Comparison of ENCODE assay signal across 11 cellular contexts in genomic region chr19:10110076-10110971, GRCh38. TPM values are rescaled to one million over a fixed set of nuclear protein-coding genes. Genes with fewer than 3 reads are reported as not detected.
A peak's percentile ranks its signal among the peaks of the same experiment; 100 is the strongest.
DNase-seq lines count a peak whose midpoint lies in the region; ATAC-seq lines count a peak whose summit lies in the region.
"Had no signal": no experiment of that assay in that cellular context is flagged by ENCODE, and none has a peak within 500 bp of the region (broad histone marks: within the 10 kb centered on the region; RNA-seq: fewer than 3 reads in every experiment).

No MANE protein-coding gene starts in this region.

- peaks cover 68% of the 10 kb centered on the region for H3K4me1 Mint-ChIP-seq in activated naive CD4-positive, alpha-beta T cell treated with anti-CD3 and anti-CD28 coated beads, Interleukin-2, amount 10 ng/mL, durations not matched to agents 7 days and 5 days
- H3K4me1 Mint-ChIP-seq in activated T-cell treated with anti-CD3 and anti-CD28 coated beads, Interleukin-2, amount 50 U/mL, for 72 hours (ENCODE audit: low read depth) = peaks cover 69% of the 10 kb centered on the region
- H3K4me1 Mint-ChIP-seq in stimulated activated memory B cell treated with anti-CD40 and anti-IgM and Interleukin-4, amounts not matched to agents 10 μg/mL and 1 μg/mL and 100 μg/mL, for 72 hours = peaks cover 84% of the 10 kb centered on the region

- no peaks in the 10 kb centered on the region for H3K27me3 Mint-ChIP-seq in activated naive CD4-positive, alpha-beta T cell treated with anti-CD3 and anti-CD28 coated beads, Interleukin-2, amount 10 ng/mL, durations not matched to agents 7 days and 5 days
- no peaks in the 10 kb centered on the region for H3K27me3 Mint-ChIP-seq in activated T-cell treated with anti-CD3 and anti-CD28 coated beads, Interleukin-2, amount 50 U/mL, for 72 hours (ENCODE audit: low read depth)
- no peaks in the 10 kb centered on the region for H3K27me3 Mint-ChIP-seq in stimulated activated memory B cell treated with anti-CD40 and anti-IgM and Interleukin-4, amounts not matched to agents 10 μg/mL and 1 μg/mL and 100 μg/mL, for 72 hours

- no peak for ATAC-seq in activated T-cell treated with anti-CD3 and anti-CD28 coated beads, Interleukin-2, amount 50 U/mL, for 72 hours (replicated peaks in 1 of 2)
- no peak for ATAC-seq in stimulated activated memory B cell treated with anti-CD40 and anti-IgM and Interleukin-4, amounts not matched to agents 10 μg/mL and 1 μg/mL and 100 μg/mL, for 72 hours
- ATAC-seq in esophagus mucosa = no peak
- ATAC-seq: body of pancreas had no signal

- DNase-seq in activated naive CD4-positive, alpha-beta T cell treated with anti-CD3 and anti-CD28 coated beads, Interleukin-2, amount 10 ng/mL, durations not matched to agents 7 days and 5 days = no peak
- DNase-seq in activated naive CD4-positive, alpha-beta T cell treated with anti-CD3 and anti-CD28 coated beads, Interleukin-2, amount 50 U/mL, for 16 hours = no peak
- DNase-seq in activated T-cell treated with anti-CD3 and anti-CD28 coated beads, Interleukin-2, amount 50 U/mL, for 72 hours = no peak
- no peak for DNase-seq in SK-N-DZ (ENCODE audit: low spot score)
- DNase-seq: NCI-H1436, NCI-H748 treated with DMSO at 0.1 percent for 48 hours, stomach had no signal

- H3K4me3 Mint-ChIP-seq in activated naive CD4-positive, alpha-beta T cell treated with anti-CD3 and anti-CD28 coated beads, Interleukin-2, amount 10 ng/mL, durations not matched to agents 7 days and 5 days = no peak overlapping the region
- H3K4me3 Mint-ChIP-seq in activated T-cell treated with anti-CD3 and anti-CD28 coated beads, Interleukin-2, amount 50 U/mL, for 72 hours = peak overlapping the region; percentile 63 to 75
- H3K4me3 Mint-ChIP-seq in stimulated activated memory B cell treated with anti-CD40 and anti-IgM and Interleukin-4, amounts not matched to agents 10 μg/mL and 1 μg/mL and 100 μg/mL, for 72 hours = peak overlapping the region; percentile 86

- H3K27ac Mint-ChIP-seq in activated naive CD4-positive, alpha-beta T cell treated with anti-CD3 and anti-CD28 coated beads, Interleukin-2, amount 10 ng/mL, durations not matched to agents 7 days and 5 days = peak overlapping the region; percentile 78
- peak overlapping the region; percentile 24 for H3K27ac Mint-ChIP-seq in activated T-cell treated with anti-CD3 and anti-CD28 coated beads, Interleukin-2, amount 50 U/mL, for 72 hours
- peak overlapping the region; percentile 91 for H3K27ac Mint-ChIP-seq in stimulated activated memory B cell treated with anti-CD40 and anti-IgM and Interleukin-4, amounts not matched to agents 10 μg/mL and 1 μg/mL and 100 μg/mL, for 72 hours

- no peaks in the 10 kb centered on the region for H3K9me3 Mint-ChIP-seq in activated naive CD4-positive, alpha-beta T cell treated with anti-CD3 and anti-CD28 coated beads, Interleukin-2, amount 10 ng/mL, durations not matched to agents 7 days and 5 days
- no peaks in the 10 kb centered on the region for H3K9me3 Mint-ChIP-seq in activated T-cell treated with anti-CD3 and anti-CD28 coated beads, Interleukin-2, amount 50 U/mL, for 72 hours
- H3K9me3 Mint-ChIP-seq in stimulated activated memory B cell treated with anti-CD40 and anti-IgM and Interleukin-4, amounts not matched to agents 10 μg/mL and 1 μg/mL and 100 μg/mL, for 72 hours = no peaks in the 10 kb centered on the region

- H3K36me3 Mint-ChIP-seq in activated naive CD4-positive, alpha-beta T cell treated with anti-CD3 and anti-CD28 coated beads, Interleukin-2, amount 10 ng/mL, durations not matched to agents 7 days and 5 days = peaks cover 54% of the 10 kb centered on the region
- H3K36me3 Mint-ChIP-seq in activated T-cell treated with anti-CD3 and anti-CD28 coated beads, Interleukin-2, amount 50 U/mL, for 72 hours (ENCODE audit: insufficient read depth in 2 of 2) = peaks cover 8 to 27% of the 10 kb centered on the region in 2 donors
- H3K36me3 Mint-ChIP-seq in stimulated activated memory B cell treated with anti-CD40 and anti-IgM and Interleukin-4, amounts not matched to agents 10 μg/mL and 1 μg/mL and 100 μg/mL, for 72 hours = peaks cover 80% of the 10 kb centered on the region

- CTCF ChIA-PET in activated naive CD4-positive, alpha-beta T cell treated with anti-CD3 and anti-CD28 coated beads, Interleukin-2, amount 10 ng/mL, durations not matched to agents 7 days and 5 days (lab: Charles Lee) = no interaction called here

RNA-seq across cellular contexts. Expression of gene P2RY11, which starts 1.2 kb away (rescaled TPM):
- 10 to 100 TPM; 65.4 to 73.9 TPM for total RNA-seq in activated T-cell treated with anti-CD3 and anti-CD28 coated beads, Interleukin-2, amount 50 U/mL, for 72 hours
- 4.8 TPM for total RNA-seq in esophagus mucosa
- 6.8 and 7.0 TPM in 2 replicates for polyA plus RNA-seq in SK-N-DZ (2014; cell fraction: cytosol; rRNA removed)
- polyA plus RNA-seq in SK-N-DZ (2014; cell fraction: nucleus; rRNA removed) = 10.6 and 15.3 TPM in 2 replicates

RNA-seq across cellular contexts. Expression of gene PPAN, which starts 4.2 kb away (rescaled TPM):
- total RNA-seq in activated T-cell treated with anti-CD3 and anti-CD28 coated beads, Interleukin-2, amount 50 U/mL, for 72 hours = 100 to 1,000 TPM; 106 to 117 TPM
- 32.3 TPM for total RNA-seq in esophagus mucosa
- 28.8 and 48.3 TPM in 2 replicates for polyA plus RNA-seq in SK-N-DZ (2014; cell fraction: cytosol; rRNA removed)
- 62.7 and 64.6 TPM in 2 replicates for polyA plus RNA-seq in SK-N-DZ (2014; cell fraction: nucleus; rRNA removed)

RNA-seq across cellular contexts. Expression of gene ANGPTL6, which starts 7.8 kb away (rescaled TPM):
- 10 to 100 TPM; 13.2 to 17.6 TPM for total RNA-seq in activated T-cell treated with anti-CD3 and anti-CD28 coated beads, Interleukin-2, amount 50 U/mL, for 72 hours
- total RNA-seq in esophagus mucosa = not detected
- 1.4 and 1.7 TPM in 2 replicates for polyA plus RNA-seq in SK-N-DZ (2014; cell fraction: cytosol; rRNA removed)
- 0.69 and 2.2 TPM in 2 replicates for polyA plus RNA-seq in SK-N-DZ (2014; cell fraction: nucleus; rRNA removed)
- total RNA-seq: body of pancreas, endothelial cell of umbilical vein had no signal

RNA-seq across cellular contexts. Expression of gene EIF3G, which starts 9.4 kb away (rescaled TPM):
- 100 to 1,000 TPM; 277 to 278 TPM for total RNA-seq in activated T-cell treated with anti-CD3 and anti-CD28 coated beads, Interleukin-2, amount 50 U/mL, for 72 hours
- 166 TPM for total RNA-seq in esophagus mucosa
- polyA plus RNA-seq in SK-N-DZ (2014; cell fraction: cytosol; rRNA removed) = 365 and 372 TPM in 2 replicates
- 512 and 650 TPM in 2 replicates for polyA plus RNA-seq in SK-N-DZ (2014; cell fraction: nucleus; rRNA removed)

RNA-seq across cellular contexts. Expression of gene SHFL, which starts 24.2 kb away (rescaled TPM):
- 10 to 100 TPM; 55.0 to 70.4 TPM for total RNA-seq in activated T-cell treated with anti-CD3 and anti-CD28 coated beads, Interleukin-2, amount 50 U/mL, for 72 hours
- 11.1 TPM for total RNA-seq in esophagus mucosa
- polyA plus RNA-seq in SK-N-DZ (2014; cell fraction: cytosol; rRNA removed) = 0.09 and 0.47 TPM in 2 replicates
- polyA plus RNA-seq in SK-N-DZ (2014; cell fraction: nucleus; rRNA removed) = 1.4 and 1.6 TPM in 2 replicates

Comparison
In these comparisons a context has a peak if more than half of its experiments do, and no peak if none do; other contexts are left out.
1. H3K27ac Mint-ChIP-seq: peak in every context shown above with its lines; median percentile 91 in stimulated activated memory B cell treated with anti-CD40 and anti-IgM and Interleukin-4, amounts not matched to agents 10 μg/mL and 1 μg/mL and 100 μg/mL, for 72 hours; 78 in activated naive CD4-positive, alpha-beta T cell treated with anti-CD3 and anti-CD28 coated beads, Interleukin-2, amount 10 ng/mL, durations not matched to agents 7 days and 5 days; 24 in activated T-cell treated with anti-CD3 and anti-CD28 coated beads, Interleukin-2, amount 50 U/mL, for 72 hours.
2. RNA of gene P2RY11, which starts 1.2 kb away (total RNA-seq): 65.4 to 73.9 TPM in activated T-cell treated with anti-CD3 and anti-CD28 coated beads, Interleukin-2, amount 50 U/mL, for 72 hours; 4.8 TPM in esophagus mucosa (single experiment); every median in the first group is over 10 times any median in the second.
3. RNA of gene ANGPTL6, which starts 7.8 kb away (total RNA-seq): 13.2 to 17.6 TPM in activated T-cell treated with anti-CD3 and anti-CD28 coated beads, Interleukin-2, amount 50 U/mL, for 72 hours; not detected in esophagus mucosa (single experiment); every median in the first group is over 10 times any median in the second.